18 cellular contexts compared by ENCODE assay signal in genomic region chr1:112991721-112992120, GRCh38. TPM values are rescaled to one million over a fixed set of nuclear protein-coding genes. Genes with fewer than 3 reads are reported as not detected.
DNase-seq lines count a peak whose midpoint lies in the region; ATAC-seq, FAIRE-seq and TF ChIP-seq lines count a peak whose summit lies in the region.
"Had no signal": no experiment of that assay in that cellular context is flagged by ENCODE, and none has a peak within 500 bp of the region (broad histone marks: within the 10 kb centered on the region; RNA-seq: fewer than 3 reads in every experiment).

No MANE protein-coding gene starts in this region.

- dilution Hi-C loops in keratinocyte (cut with MboI; ENCODE audit: extremely low pct_ligation_motif_present, low sequenced_read_pairs): no loop called here

- intact Hi-C loops in left ventricle myocardium inferior (cut with micrococcal nuclease) (no loop called here), left ventricle myocardium superior (cut with micrococcal nuclease) (no loop called here)

- no peak for FAIRE-seq in bronchial epithelial cell (lab: Jason Lieb, UNC)
- FAIRE-seq in keratinocyte (lab: Jason Lieb, UNC): no peak
- FAIRE-seq: A549, GM18507 had no signal

- no peak overlapping the region for H2AFZ ChIP-seq in keratinocyte (ENCODE audit: control insufficient read depth, low read length)
- H2AFZ ChIP-seq: PC-9 had no signal

- ATAC-seq in left ventricle myocardium superior (no peak), GM19023 (IDR thresholded peaks at IDR 0.05; ENCODE audit: unreplicated experiment) (no peak)
- ATAC-seq: A549, HCT116 had no signal

- no peak overlapping the region for H3K4me2 ChIP-seq in keratinocyte (ENCODE audit: control insufficient read depth, extremely low read depth, insufficient read depth, low read depth, low read length)
- H3K4me2 ChIP-seq: A549, PC-9 had no signal

- H4K20me1 ChIP-seq in keratinocyte (ENCODE audit: control insufficient read depth, extremely low read depth, insufficient read depth, low read length): no peaks in the 10 kb centered on the region

- TF ChIP-seq CTCF in left ventricle myocardium inferior (IDR thresholded peaks at IDR 0.05; ENCODE audit: borderline replicate concordance): no peak
- no peak for TF ChIP-seq CTCF in bronchial epithelial cell (IDR thresholded peaks at IDR 0.05; ENCODE audit: insufficient read depth, low read length, severe bottlenecking)
- TF ChIP-seq CTCF in keratinocyte (optimal IDR thresholded peaks at IDR 0.05 in 1 of 3, IDR thresholded peaks at IDR 0.05 in 1 of 3, conservative IDR thresholded peaks at IDR 0.05 in 1 of 3; ENCODE audit: extremely low read depth in 1 of 3, insufficient read depth in 2 of 3, low read length in 3 of 3): no peak

- H3K9me3 ChIP-seq in left ventricle myocardium inferior (replicated peaks): no peaks in the 10 kb centered on the region
- H3K9me3 ChIP-seq in keratinocyte (ENCODE audit: control insufficient read depth, low read depth, low read length): no peaks in the 10 kb centered on the region
- H3K9me3 ChIP-seq: A549, Caco-2 had no signal

- peaks cover 56% of the 10 kb centered on the region for H3K4me1 ChIP-seq in left ventricle myocardium inferior
- H3K4me1 ChIP-seq in keratinocyte (ENCODE audit: control insufficient read depth, extremely low read depth, insufficient read depth, low read length): peaks cover 38% of the 10 kb centered on the region
- H3K4me1 ChIP-seq: A549, Caco-2 had no signal

- H3K27ac ChIP-seq in left ventricle myocardium inferior (replicated peaks) (peak overlapping the region; percentile 83), keratinocyte (ENCODE audit: control insufficient read depth, insufficient read depth, low read length) (peak overlapping the region; percentile 71)
- H3K27ac ChIP-seq: A549, PC-9 had no signal

- H3K79me2 ChIP-seq in keratinocyte (ENCODE audit: control insufficient read depth, insufficient read depth, low read length): no peaks in the 10 kb centered on the region

- DNase-seq in left ventricle myocardium inferior (no peak), left ventricle myocardium superior (no peak), bronchial epithelial cell (ENCODE audit: low read depth) (peak; percentile 74), keratinocyte (ENCODE audit: low read depth, low spot score) (no peak), NCI-H2196 treated with DMSO at 0.1 percent for 48 hours (lab: John Stamatoyannopoulos, UW; ENCODE audit: unreplicated experiment) (no peak), superior temporal gyrus (ENCODE audit: extremely low spot score) (no peak)
- DNase-seq: Caco-2, DMS53, KBM-7, NCI-H1092, NCI-H1694, NCI-H446 treated with DMSO at 0.1 percent for 48 hours, NCI-H748 treated with DMSO at 0.1 percent for 48 hours, PC-9 had no signal

- no peaks in the 10 kb centered on the region for H3K9me1 ChIP-seq in keratinocyte (ENCODE audit: control insufficient read depth, extremely low read depth, insufficient read depth, low read length)

- H3K27me3 ChIP-seq in left ventricle myocardium inferior (ENCODE audit: low read depth): no peaks in the 10 kb centered on the region
- no peaks in the 10 kb centered on the region for H3K27me3 ChIP-seq in bronchial epithelial cell (ENCODE audit: control insufficient read depth, insufficient read depth, low read length)
- H3K27me3 ChIP-seq in keratinocyte (ENCODE audit: control insufficient read depth, extremely low read depth, insufficient read depth, low read length): no peaks in the 10 kb centered on the region

- H3K4me3 ChIP-seq in left ventricle myocardium inferior (no peak overlapping the region), bronchial epithelial cell (ENCODE audit: low read depth, low read length) (no peak overlapping the region), keratinocyte (ENCODE audit: control insufficient read depth in 2 of 3, extremely low read depth in 1 of 3, insufficient read depth in 2 of 3, low read depth in 1 of 3, low read length in 3 of 3) (no peak overlapping the region)
- H3K4me3 ChIP-seq: A549, PC-9 had no signal

- H3K9ac ChIP-seq in keratinocyte (ENCODE audit: control insufficient read depth, extremely low read depth, insufficient read depth, low read length): no peak overlapping the region

- H3K36me3 ChIP-seq in left ventricle myocardium inferior (no peaks in the 10 kb centered on the region), bronchial epithelial cell (ENCODE audit: control insufficient read depth, insufficient read depth, low read length) (no peaks in the 10 kb centered on the region), keratinocyte (ENCODE audit: control insufficient read depth in 2 of 2, extremely low read depth in 1 of 2, insufficient read depth in 2 of 2, low read length in 2 of 2) (peaks cover 0 to 2% of the 10 kb centered on the region in 2 experiments)

RNA-seq across cellular contexts. Expression of gene SLC16A1, which starts 35.7 kb away (rescaled TPM):
- total RNA-seq in left ventricle myocardium inferior (154 TPM), left ventricle myocardium superior (123 TPM), bronchial epithelial cell (180 and 213 TPM in 2 replicates)
- polyA plus RNA-seq in keratinocyte: 221 to 269 TPM (median 242 TPM) in 3 replicates
- 66.2 TPM for polyA plus RNA-seq in keratinocyte (2011; ENCODE audit: low read depth)
- polyA plus RNA-seq in keratinocyte (2011; cell fraction: cytosol; rRNA removed): 29.6 and 51.5 TPM in 2 replicates
- 292 and 392 TPM in 2 replicates for polyA plus RNA-seq in keratinocyte (2011; cell fraction: nucleus; rRNA removed)
- 114 and 178 TPM in 2 replicates for polyA plus RNA-seq in keratinocyte (2012; ENCODE audit: low replicate concordance)
- polyA minus RNA-seq in keratinocyte: 315 to 729 TPM (median 646 TPM) in 3 replicates
- 218 TPM for polyA minus RNA-seq in keratinocyte (2011; cell fraction: cytosol; rRNA and poly(A)+ RNA removed)
- 362 and 575 TPM in 2 replicates for polyA minus RNA-seq in keratinocyte (2011; cell fraction: nucleus; rRNA and poly(A)+ RNA removed)
